ENCODE assay signal across 19 cellular contexts in the genomic region with DNA sequence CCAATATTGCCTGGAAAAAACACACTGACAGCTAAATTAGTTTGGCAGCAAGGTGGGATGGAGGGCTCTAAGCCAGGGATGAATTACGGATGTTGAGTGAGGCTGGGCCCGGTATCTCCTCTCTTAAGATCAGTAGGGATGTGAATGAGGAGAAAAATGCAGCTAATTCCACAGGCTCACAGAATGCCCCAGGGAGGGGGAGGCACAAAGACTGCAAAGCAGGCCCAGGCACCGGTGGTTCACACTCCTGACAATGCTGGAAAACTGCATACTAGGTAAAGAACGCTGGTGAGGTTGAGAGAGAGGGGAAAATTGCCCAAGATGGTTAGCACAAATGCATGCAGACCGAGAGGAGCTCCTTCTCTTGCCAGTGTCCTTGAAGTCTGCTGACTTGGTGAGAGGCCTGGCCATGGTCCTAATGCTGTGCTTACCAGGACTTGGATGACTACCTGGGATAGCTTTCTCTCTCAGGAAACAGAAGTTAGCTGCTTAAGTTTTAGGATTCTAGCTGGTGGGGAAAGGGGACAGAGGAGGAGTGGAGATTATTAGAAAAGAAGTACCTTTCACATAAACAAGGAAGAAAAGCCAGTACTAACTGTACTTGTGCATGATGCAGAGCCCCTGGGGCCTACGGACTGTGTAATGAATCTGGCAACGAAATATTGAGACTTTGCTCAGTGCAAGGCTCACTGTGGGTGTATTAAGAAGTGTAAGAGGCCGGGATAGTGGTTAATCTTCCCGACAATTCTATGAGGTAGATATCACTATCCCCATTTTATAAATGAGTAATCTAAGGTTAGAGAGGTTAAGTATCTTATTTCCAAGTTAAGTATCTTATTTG.
"Had no signal": no experiment of that assay in that cellular context is flagged by ENCODE, and none has a peak within 500 bp of the region (broad histone marks: within the 10 kb centered on the region; RNA-seq: fewer than 3 reads in every experiment).

No MANE protein-coding gene starts in this region.

- H3K27me3 Mint-ChIP-seq: activated CD4-positive, alpha-beta T cell treated with anti-CD3 and anti-CD28 coated beads, Interleukin-2, amount 10 ng/mL, durations not matched to agents 24 days and 14 days; stimulated activated memory B cell treated with anti-CD40 and anti-IgM and Interleukin-4, amounts not matched to agents 10 μg/mL and 1 μg/mL and 100 μg/mL, for 72 hours had no signal

- DNase-seq: activated CD4-positive, alpha-beta T cell treated with anti-CD3 and anti-CD28 coated beads, Interleukin-2, amount 10 ng/mL, durations not matched to agents 24 days and 14 days; activated CD4-positive, CD25-positive, alpha-beta regulatory T cell; activated CD8-positive, alpha-beta memory T cell treated with anti-CD3 and anti-CD28 coated beads, Interleukin-2, amount 50 U/mL, for 4 hours; activated CD8-positive, alpha-beta T cell treated with anti-CD3 and anti-CD28 coated beads, Interleukin-2, amount 10 ng/mL, durations not matched to agents 7 days and 5 days; activated gamma-delta T cell; activated naive CD8-positive, alpha-beta T cell treated with anti-CD3 and anti-CD28 coated beads, Interleukin-2, amount 10 ng/mL, durations not matched to agents 7 days and 5 days; activated T-cell treated with anti-CD3 and anti-CD28 coated beads, Interleukin-2, amount 50 U/mL, for 48 hours; aorta; hypothalamus; mucosa of descending colon; naive thymus-derived CD4-positive, alpha-beta T cell; posterior cingulate gyrus; retina; stimulated activated CD4-positive, alpha-beta T cell treated with anti-CD3 and anti-CD28 coated beads, Interleukin-2, amount 100 ng/mL, for 48 hours; SW 1271 had no signal

- H3K27me3 ChIP-seq: tibial nerve, vagina had no signal

- H3K9me3 ChIP-seq: mucosa of descending colon, tibial nerve, vagina had no signal

- H3K4me3 Mint-ChIP-seq: activated CD4-positive, alpha-beta T cell treated with anti-CD3 and anti-CD28 coated beads, Interleukin-2, amount 10 ng/mL, durations not matched to agents 24 days and 14 days; activated CD8-positive, alpha-beta T cell treated with anti-CD3 and anti-CD28 coated beads, Interleukin-2, amount 10 ng/mL, durations not matched to agents 7 days and 5 days; activated naive CD8-positive, alpha-beta T cell treated with anti-CD3 and anti-CD28 coated beads, Interleukin-2, amount 10 ng/mL, durations not matched to agents 7 days and 5 days; naive thymus-derived CD4-positive, alpha-beta T cell; stimulated activated memory B cell treated with anti-CD40 and anti-IgM and Interleukin-4, amounts not matched to agents 10 μg/mL and 1 μg/mL and 100 μg/mL, for 72 hours; T-helper 2 cell treated with Interferon-gamma antibody and Interleukin-4, amounts not matched to agents 5 μg/mL and 100 μg/mL, for 36 hours had no signal

- H3K9me3 Mint-ChIP-seq: activated CD4-positive, alpha-beta T cell treated with anti-CD3 and anti-CD28 coated beads, Interleukin-2, amount 10 ng/mL, durations not matched to agents 24 days and 14 days; activated naive CD8-positive, alpha-beta T cell treated with anti-CD3 and anti-CD28 coated beads, Interleukin-2, amount 10 ng/mL, durations not matched to agents 7 days and 5 days; naive thymus-derived CD4-positive, alpha-beta T cell; stimulated activated memory B cell treated with anti-CD40 and anti-IgM and Interleukin-4, amounts not matched to agents 10 μg/mL and 1 μg/mL and 100 μg/mL, for 72 hours; T-helper 2 cell treated with Interferon-gamma antibody and Interleukin-4, amounts not matched to agents 5 μg/mL and 100 μg/mL, for 36 hours had no signal

- H3K4me3 ChIP-seq: mucosa of descending colon, tibial nerve, vagina had no signal

- H3K36me3 Mint-ChIP-seq: activated naive CD8-positive, alpha-beta T cell treated with anti-CD3 and anti-CD28 coated beads, Interleukin-2, amount 10 ng/mL, durations not matched to agents 7 days and 5 days; naive thymus-derived CD4-positive, alpha-beta T cell; stimulated activated memory B cell treated with anti-CD40 and anti-IgM and Interleukin-4, amounts not matched to agents 10 μg/mL and 1 μg/mL and 100 μg/mL, for 72 hours had no signal

- H3K27ac Mint-ChIP-seq: activated CD4-positive, alpha-beta T cell treated with anti-CD3 and anti-CD28 coated beads, Interleukin-2, amount 10 ng/mL, durations not matched to agents 24 days and 14 days; activated CD8-positive, alpha-beta T cell treated with anti-CD3 and anti-CD28 coated beads, Interleukin-2, amount 10 ng/mL, durations not matched to agents 7 days and 5 days; activated naive CD8-positive, alpha-beta T cell treated with anti-CD3 and anti-CD28 coated beads, Interleukin-2, amount 10 ng/mL, durations not matched to agents 7 days and 5 days; naive thymus-derived CD4-positive, alpha-beta T cell; stimulated activated memory B cell treated with anti-CD40 and anti-IgM and Interleukin-4, amounts not matched to agents 10 μg/mL and 1 μg/mL and 100 μg/mL, for 72 hours; T-helper 2 cell treated with Interferon-gamma antibody and Interleukin-4, amounts not matched to agents 5 μg/mL and 100 μg/mL, for 36 hours had no signal

- ATAC-seq: activated CD8-positive, alpha-beta T cell treated with anti-CD3 and anti-CD28 coated beads, Interleukin-2, amount 10 ng/mL, durations not matched to agents 7 days and 5 days; mucosa of descending colon; naive thymus-derived CD4-positive, alpha-beta T cell; stimulated activated memory B cell treated with anti-CD40 and anti-IgM and Interleukin-4, amounts not matched to agents 10 μg/mL and 1 μg/mL and 100 μg/mL, for 72 hours had no signal

- H3K4me1 Mint-ChIP-seq: activated naive CD8-positive, alpha-beta T cell treated with anti-CD3 and anti-CD28 coated beads, Interleukin-2, amount 10 ng/mL, durations not matched to agents 7 days and 5 days; naive thymus-derived CD4-positive, alpha-beta T cell; stimulated activated memory B cell treated with anti-CD40 and anti-IgM and Interleukin-4, amounts not matched to agents 10 μg/mL and 1 μg/mL and 100 μg/mL, for 72 hours had no signal

- H3K36me3 ChIP-seq: tibial nerve, vagina had no signal
